Comparison of ENCODE assay signal across 13 cellular contexts in genomic region chr17:6551909-6552768, GRCh38. TPM values are rescaled to one million over a fixed set of nuclear protein-coding genes. Genes with fewer than 3 reads are reported as not detected.
A peak's percentile ranks its signal among the peaks of the same experiment; 100 is the strongest.
DNase-seq lines count a peak whose midpoint lies in the region; ATAC-seq, FAIRE-seq and TF ChIP-seq lines count a peak whose summit lies in the region.
"Had no signal": no experiment of that assay in that cellular context is flagged by ENCODE, and none has a peak within 500 bp of the region (broad histone marks: within the 10 kb centered on the region; RNA-seq: fewer than 3 reads in every experiment).

No MANE protein-coding gene starts in this region.

- peaks cover 62% of the 10 kb centered on the region for H3K27me3 Mint-ChIP-seq in astrocyte (ENCODE audit: low read depth, unreplicated experiment)
- H3K27me3 Mint-ChIP-seq in T-helper 17 cell = peaks cover 31% of the 10 kb centered on the region
- H3K27me3 Mint-ChIP-seq in naive thymus-derived CD4-positive, alpha-beta T cell = peaks cover 23 to 35% (median 25%) of the 10 kb centered on the region in 5 donors

- intact Hi-C loops in upper lobe of right lung (cut with DNase I) = no loop called here
- intact Hi-C loops in naive thymus-derived CD4-positive, alpha-beta T cell (cut with micrococcal nuclease) = no loop called here

- DNase-seq in SIG-M5 treated with dmso at 0.1 percent for 504 hours (lab: John Stamatoyannopoulos, UW; ENCODE audit: unreplicated experiment) (peak; percentile 22), SIG-M5 (lab: John Stamatoyannopoulos, UW) (no peak), astrocyte (ENCODE audit: low read depth) (no peak), lung (ENCODE audit: low spot score) (peak; percentile 86), upper lobe of right lung (peak; percentile 88), T-helper 17 cell (no peak)
- no peak for DNase-seq in naive thymus-derived CD4-positive, alpha-beta T cell
- DNase-seq: activated T-cell treated with anti-CD3 and anti-CD28 coated beads, Interleukin-2, amount 50 U/mL, for 72 hours; immature natural killer cell; psoas muscle had no signal

- CTCF ChIA-PET in naive thymus-derived CD4-positive, alpha-beta T cell (lab: Charles Lee) = no interaction called here

- no peaks in the 10 kb centered on the region for H3K9me3 ChIP-seq in astrocyte (ENCODE audit: insufficient read depth, low read depth, low read length)
- no peaks in the 10 kb centered on the region for H3K9me3 ChIP-seq in lung (ENCODE audit: control insufficient read depth in 2 of 2, insufficient read depth in 1 of 2, low read length in 1 of 2)
- no peaks in the 10 kb centered on the region for H3K9me3 ChIP-seq in upper lobe of right lung
- no peaks in the 10 kb centered on the region for H3K9me3 ChIP-seq in T-helper 17 cell (ENCODE audit: control insufficient read depth, low read length, poor library complexity, severe bottlenecking)
- H3K9me3 ChIP-seq in naive thymus-derived CD4-positive, alpha-beta T cell (ENCODE audit: control insufficient read depth in 2 of 3, low read length in 3 of 3) = no peaks in the 10 kb centered on the region
- H3K9me3 ChIP-seq: HAP-1, psoas muscle had no signal

- no peak for TF ChIP-seq CTCF in astrocyte (IDR thresholded peaks at IDR 0.05; ENCODE audit: insufficient read depth, low read depth, low read length)
- no peak for TF ChIP-seq CTCF in lung (IDR thresholded peaks at IDR 0.05; ENCODE audit: control extremely low read depth, extremely low read depth)
- TF ChIP-seq CTCF in upper lobe of right lung (IDR thresholded peaks at IDR 0.05) = no peak

- H3K27ac ChIP-seq in astrocyte (ENCODE audit: low read depth, low read length) = no peak overlapping the region
- H3K27ac ChIP-seq in lung (ENCODE audit: low read depth in 1 of 2, low read length in 1 of 2) = peak overlapping the region in 1 of 2 donors; percentile 90
- peak overlapping the region; percentile 65 for H3K27ac ChIP-seq in upper lobe of right lung
- no peak overlapping the region for H3K27ac ChIP-seq in naive thymus-derived CD4-positive, alpha-beta T cell (ENCODE audit: low read depth, low read length)
- H3K27ac ChIP-seq: psoas muscle had no signal

- H3K4me1 ChIP-seq in astrocyte (ENCODE audit: insufficient read depth, low read length) (peaks cover 17% of the 10 kb centered on the region), lung (ENCODE audit: control insufficient read depth in 2 of 2, insufficient read depth in 2 of 2, low read length in 2 of 2) (peaks cover 3 to 23% of the 10 kb centered on the region in 2 donors), upper lobe of right lung (peaks cover 28% of the 10 kb centered on the region)
- H3K4me1 ChIP-seq in naive thymus-derived CD4-positive, alpha-beta T cell (ENCODE audit: control insufficient read depth in 2 of 2, insufficient read depth in 2 of 2, low read length in 2 of 2) = peaks cover 0 to 17% of the 10 kb centered on the region in 2 donors
- H3K4me1 ChIP-seq: HAP-1, psoas muscle had no signal

- POLR2A ChIA-PET in naive thymus-derived CD4-positive, alpha-beta T cell (lab: Charles Lee) = no interaction called here

- peak; percentile 8 for ATAC-seq in lung (ENCODE audit: insufficient read depth, low FRiP score)
- ATAC-seq in upper lobe of right lung = peak; percentile 55
- ATAC-seq in T-helper 17 cell = no peak
- ATAC-seq in naive thymus-derived CD4-positive, alpha-beta T cell = no peak
- no peak for ATAC-seq in GM18502 (IDR thresholded peaks at IDR 0.05; ENCODE audit: poor library complexity, unreplicated experiment)
- ATAC-seq: activated T-cell treated with anti-CD3 and anti-CD28 coated beads, Interleukin-2, amount 50 U/mL, for 72 hours; Panc1; psoas muscle had no signal

- H3K27me3 ChIP-seq in astrocyte (ENCODE audit: insufficient read depth, low read length) = peaks cover 33% of the 10 kb centered on the region
- H3K27me3 ChIP-seq in lung (ENCODE audit: control insufficient read depth, insufficient read depth) = no peaks in the 10 kb centered on the region
- H3K27me3 ChIP-seq in upper lobe of right lung = peaks cover 9% of the 10 kb centered on the region
- H3K27me3 ChIP-seq in naive thymus-derived CD4-positive, alpha-beta T cell (ENCODE audit: control insufficient read depth in 2 of 2, insufficient read depth in 2 of 2, low read length in 2 of 2) = peaks cover 0 to 11% of the 10 kb centered on the region in 2 donors

- H3K4me2 ChIP-seq in astrocyte (ENCODE audit: low read length) = no peak overlapping the region

- no peaks in the 10 kb centered on the region for H3K36me3 ChIP-seq in astrocyte (ENCODE audit: insufficient read depth, low read length)
- no peaks in the 10 kb centered on the region for H3K36me3 ChIP-seq in lung (ENCODE audit: control insufficient read depth in 2 of 2, insufficient read depth in 2 of 2, low read length in 2 of 2)
- H3K36me3 ChIP-seq in upper lobe of right lung = no peaks in the 10 kb centered on the region
- no peaks in the 10 kb centered on the region for H3K36me3 ChIP-seq in naive thymus-derived CD4-positive, alpha-beta T cell (ENCODE audit: control insufficient read depth in 2 of 3, insufficient read depth in 3 of 3, low read length in 3 of 3)
- H3K36me3 ChIP-seq: HAP-1 had no signal

- H3K4me1 Mint-ChIP-seq in astrocyte (ENCODE audit: low read depth, unreplicated experiment) (peaks cover 14% of the 10 kb centered on the region), T-helper 17 cell (peaks cover 26% of the 10 kb centered on the region)
- H3K4me1 Mint-ChIP-seq in naive thymus-derived CD4-positive, alpha-beta T cell = peaks cover 15 to 29% (median 25%) of the 10 kb centered on the region in 7 donors

- no peak for FAIRE-seq in astrocyte (lab: Jason Lieb, UNC)

- H3K9me3 Mint-ChIP-seq in astrocyte (ENCODE audit: unreplicated experiment) = no peaks in the 10 kb centered on the region
- H3K9me3 Mint-ChIP-seq in naive thymus-derived CD4-positive, alpha-beta T cell = no peaks in the 10 kb centered on the region
- H3K9me3 Mint-ChIP-seq: activated T-cell treated with anti-CD3 and anti-CD28 coated beads, Interleukin-2, amount 50 U/mL, for 72 hours; immature natural killer cell had no signal

- H3K4me3 ChIP-seq in astrocyte (ENCODE audit: insufficient read depth, low read depth, low read length) (no peak overlapping the region), lung (no peak overlapping the region), upper lobe of right lung (no peak overlapping the region)
- H3K4me3 ChIP-seq in naive thymus-derived CD4-positive, alpha-beta T cell (ENCODE audit: low read length) = no peak overlapping the region
- H3K4me3 ChIP-seq: HAP-1, psoas muscle had no signal

- H2AFZ ChIP-seq in astrocyte (ENCODE audit: low read depth, low read length) = no peak overlapping the region

- H3K9ac ChIP-seq in astrocyte (ENCODE audit: low read length) = no peak overlapping the region

- H4K20me1 ChIP-seq in astrocyte (ENCODE audit: insufficient read depth, low read length) = peaks cover 28% of the 10 kb centered on the region

- H3K79me2 ChIP-seq in astrocyte (ENCODE audit: insufficient read depth, low read length) = no peaks in the 10 kb centered on the region

- H3K36me3 Mint-ChIP-seq in astrocyte (ENCODE audit: low read depth, unreplicated experiment) (peaks cover 1% of the 10 kb centered on the region), T-helper 17 cell (ENCODE audit: low read depth) (peaks cover 2% of the 10 kb centered on the region)
- H3K36me3 Mint-ChIP-seq in naive thymus-derived CD4-positive, alpha-beta T cell = peaks cover 0 to 3% (median 0%) of the 10 kb centered on the region in 5 donors
- H3K36me3 Mint-ChIP-seq: immature natural killer cell had no signal

- WGBS in lung, 2 donors = 51 to 70% methylated on average over 13 of the region's 13 CpGs

- H3K4me3 Mint-ChIP-seq in astrocyte (ENCODE audit: unreplicated experiment) (no peak overlapping the region), T-helper 17 cell (no peak overlapping the region)
- no peak overlapping the region for H3K4me3 Mint-ChIP-seq in naive thymus-derived CD4-positive, alpha-beta T cell
- H3K4me3 Mint-ChIP-seq: activated T-cell treated with anti-CD3 and anti-CD28 coated beads, Interleukin-2, amount 50 U/mL, for 72 hours; immature natural killer cell had no signal

- H3K27ac Mint-ChIP-seq in astrocyte (ENCODE audit: unreplicated experiment) (peak overlapping the region; percentile 80), T-helper 17 cell (no peak overlapping the region)
- no peak overlapping the region for H3K27ac Mint-ChIP-seq in naive thymus-derived CD4-positive, alpha-beta T cell
- H3K27ac Mint-ChIP-seq: activated T-cell treated with anti-CD3 and anti-CD28 coated beads, Interleukin-2, amount 50 U/mL, for 72 hours; immature natural killer cell had no signal

RNA-seq across cellular contexts. Expression of gene PITPNM3, which starts 4.2 kb away (rescaled TPM):
- total RNA-seq in astrocyte (1.0 and 1.3 TPM in 2 replicates), lung (10 to 100 TPM in 1 of 2 donors, 1 to 10 TPM in 1; 4.0 to 12.6 TPM), upper lobe of right lung (15.6 TPM), T-helper 17 cell (under 1 TPM; 0.31 to 0.52 TPM)
- polyA plus RNA-seq in lung = 1 to 10 TPM; 2.0 to 6.8 TPM
- total RNA-seq in naive thymus-derived CD4-positive, alpha-beta T cell = under 1 TPM; 0.46 to 0.58 (median 0.51) TPM
- under 1 TPM in 1 of 2 donors, not detected in 1; 0.04 TPM for polyA plus RNA-seq in naive thymus-derived CD4-positive, alpha-beta T cell

Comparison
In these comparisons a context has a peak if more than half of its experiments do, and no peak if none do; other contexts are left out.
1. DNase-seq: peak in SIG-M5 treated with dmso at 0.1 percent for 504 hours (single experiment), lung (single experiment) and upper lobe of right lung (single experiment); none in SIG-M5 (single experiment), astrocyte (single experiment), T-helper 17 cell (0 of 3) and naive thymus-derived CD4-positive, alpha-beta T cell (0 of 9).
2. ATAC-seq: peak in lung (single experiment) and upper lobe of right lung (single experiment); none in T-helper 17 cell (single experiment), naive thymus-derived CD4-positive, alpha-beta T cell (single experiment) and GM18502 (single experiment).